9 cellular contexts compared by ENCODE assay signal in genomic region chr22:42688914-42689275, GRCh38. TPM values are rescaled to one million over a fixed set of nuclear protein-coding genes. Genes with fewer than 3 reads are reported as not detected.
DNase-seq lines count a peak whose midpoint lies in the region; FAIRE-seq and TF ChIP-seq lines count a peak whose summit lies in the region.
"Had no signal": no experiment of that assay in that cellular context is flagged by ENCODE, and none has a peak within 500 bp of the region (broad histone marks: within the 10 kb centered on the region; RNA-seq: fewer than 3 reads in every experiment).

No MANE protein-coding gene starts in this region.

- FAIRE-seq in kidney (lab: Jason Lieb, UNC), result no peak

- H3K36me3 ChIP-seq in GM23248 (ENCODE audit: low read depth) (no peaks in the 10 kb centered on the region), ascending aorta (peaks cover 13 to 28% of the 10 kb centered on the region in 2 donors), kidney (ENCODE audit: control insufficient read depth in 1 of 2, insufficient read depth in 2 of 2, low read length in 2 of 2) (peaks cover 0 to 5% of the 10 kb centered on the region in 2 donors), skeletal muscle tissue (ENCODE audit: control insufficient read depth in 3 of 3, insufficient read depth in 3 of 3, low read length in 3 of 3) (peaks cover 8 to 10% (median 10%) of the 10 kb centered on the region in 3 donors)

- H3K9me3 ChIP-seq in GM23248 (ENCODE audit: low read depth) (no peaks in the 10 kb centered on the region), ascending aorta (no peaks in the 10 kb centered on the region), kidney (ENCODE audit: control insufficient read depth in 1 of 2, low read length in 2 of 2) (no peaks in the 10 kb centered on the region), skeletal muscle tissue (ENCODE audit: control insufficient read depth in 3 of 3, low read length in 3 of 3) (no peaks in the 10 kb centered on the region)

- DNase-seq in GM23248, result peak; percentile 15
- DNase-seq in ascending aorta (ENCODE audit: low spot score in 2 of 2), result no peak
- peak; percentile 96 for DNase-seq in kidney
- no peak for DNase-seq in DMS53 treated with DMSO at 0.1 percent for 48 hours (lab: John Stamatoyannopoulos, UW; ENCODE audit: unreplicated experiment)
- DNase-seq in EL, result no peak
- DNase-seq in activated effector memory CD4-positive, alpha-beta T cell treated with anti-CD3 and anti-CD28 coated beads, Interleukin-2, amount 50 U/mL, for 16 hours, result no peak
- no peak for DNase-seq in ecto neural progenitor cell (ENCODE audit: low spot score)

- H3K4me2 ChIP-seq in GM23248 (ENCODE audit: unreplicated experiment), result peak overlapping the region; percentile 62

- TF ChIP-seq CTCF in ascending aorta (IDR thresholded peaks at IDR 0.05) (no peak), kidney (IDR thresholded peaks at IDR 0.05; ENCODE audit: borderline replicate concordance, extremely low read depth, insufficient read depth) (no peak)

- 0 out of 2 replicates have a peak, but pooled peaks cover 5% of the 10 kb centered on the region for H3F3A ChIP-seq in GM23248 (ENCODE audit: insufficient read depth)

- H3K4me3 ChIP-seq in GM23248 (0 out of 2 replicates have a peak overlapping the region, but pooled peaks have one; percentile 17), ascending aorta (no peak overlapping the region), kidney (ENCODE audit: low read length in 2 of 2) (peak overlapping the region in 1 of 2 donors; percentile 38), skeletal muscle tissue (ENCODE audit: low read length in 3 of 3) (peak overlapping the region; percentile 35 to 38 (median 37))

- H3K27me3 ChIP-seq in GM23248 (replicated peaks; ENCODE audit: insufficient read depth) (no peaks in the 10 kb centered on the region), ascending aorta (no peaks in the 10 kb centered on the region), skeletal muscle tissue (ENCODE audit: control insufficient read depth in 3 of 3, insufficient read depth in 3 of 3, low read length in 3 of 3) (no peaks in the 10 kb centered on the region)

- in situ Hi-C loops in GM23248 (cut with MboI), result no loop called here

- H3K79me2 ChIP-seq in GM23248 (ENCODE audit: insufficient read depth), result no peaks in the 10 kb centered on the region

- H3K4me1 ChIP-seq in GM23248 (ENCODE audit: insufficient read depth) (peaks cover 30% of the 10 kb centered on the region), ascending aorta (peaks cover 38 to 52% of the 10 kb centered on the region in 2 donors), kidney (ENCODE audit: control insufficient read depth in 1 of 2, insufficient read depth in 1 of 2, low read depth in 1 of 2, low read length in 2 of 2) (peaks cover 36 to 47% of the 10 kb centered on the region in 2 donors), skeletal muscle tissue (ENCODE audit: control insufficient read depth in 3 of 3, insufficient read depth in 3 of 3, low read length in 3 of 3) (peaks cover 61 to 68% (median 65%) of the 10 kb centered on the region in 3 donors)

- intact Hi-C loops in ascending aorta (cut with DNase I) (loop anchor here (1.0 to 10.0 kb wide), 2 partner anchors 8 to 246 kb away; no protein-coding TSS in a partner anchor), kidney (cut with DNase I) (no loop called here)

- peak overlapping the region; percentile 20 for H2AFZ ChIP-seq in GM23248

- H3K9ac ChIP-seq in GM23248, result peak overlapping the region; percentile 51
- H3K9ac ChIP-seq in kidney (ENCODE audit: low read length in 2 of 2), result peak overlapping the region in 1 of 2 donors; percentile 57
- H3K9ac ChIP-seq in skeletal muscle tissue (ENCODE audit: low read depth in 1 of 3, low read length in 3 of 3), result peak overlapping the region; percentile 79 to 87 (median 82)

- no peaks in the 10 kb centered on the region for H3K9me2 ChIP-seq in GM23248 (ENCODE audit: insufficient read depth)

- no peaks in the 10 kb centered on the region for H4K20me1 ChIP-seq in GM23248 (ENCODE audit: insufficient read depth)

- peak overlapping the region; percentile 67 for H3K27ac ChIP-seq in GM23248
- peak overlapping the region; percentile 93 to 97 for H3K27ac ChIP-seq in ascending aorta
- H3K27ac ChIP-seq in kidney (ENCODE audit: low read depth in 2 of 2, low read length in 2 of 2), result peak overlapping the region; percentile 89 to 97
- H3K27ac ChIP-seq in skeletal muscle tissue (ENCODE audit: low read depth, low read length), result peak overlapping the region; percentile 94

- WGBS in GM23248 (ENCODE audit: low coverage in 1 of 2, low lambda C conversion rate in 2 of 2, missing lambda C conversion rate in 2 of 2), 2 experiments, result 14 to 22% methylated on average over 6 to 8 of the region's 8 CpGs

RNA-seq across cellular contexts. Expression of gene A4GALT, which starts 31.8 kb away (rescaled TPM):
- total RNA-seq in GM23248 (2014; rRNA removed; shearing (Covaris generic)), result 10.9 and 18.6 TPM in 2 replicates
- polyA plus RNA-seq in GM23248 (2016; fragmentation: Nextera tagmentation; extraction: Ambion mirVana) (14.8 and 15.4 TPM in 2 replicates), kidney (ENCODE audit: insufficient read depth, low read depth, low replicate concordance) (76.2 TPM)
- total RNA-seq in ascending aorta (85.1 TPM), kidney (186 TPM), skeletal muscle tissue (18.3 TPM)
- total RNA-seq: SK-MEL-5 had no signal

RNA-seq across cellular contexts. Expression of gene CYB5R3, which starts 39.7 kb away (rescaled TPM):
- total RNA-seq in GM23248 (2014; rRNA removed; shearing (Covaris generic)), result 314 and 378 TPM in 2 replicates
- polyA plus RNA-seq in GM23248 (2016; fragmentation: Nextera tagmentation; extraction: Ambion mirVana), result 907 and 950 TPM in 2 replicates
- 455 TPM for total RNA-seq in ascending aorta
- 426 TPM for total RNA-seq in kidney
- 287 TPM for polyA plus RNA-seq in kidney (ENCODE audit: insufficient read depth, low read depth, low replicate concordance)
- total RNA-seq in skeletal muscle tissue, result 28.7 TPM

RNA-seq across cellular contexts. Expression of gene ATP5MGL, which starts 48.5 kb away (rescaled TPM):
- not detected in 2 replicates for total RNA-seq in GM23248 (2014; rRNA removed; shearing (Covaris generic))
- polyA plus RNA-seq in GM23248 (2016; fragmentation: Nextera tagmentation; extraction: Ambion mirVana), result 0.62 TPM in 1 of 2 replicates, not detected in the other
- total RNA-seq in ascending aorta, result not detected
- total RNA-seq in kidney, result 0.88 TPM
- polyA plus RNA-seq in kidney (ENCODE audit: insufficient read depth, low read depth, low replicate concordance), result not detected
- total RNA-seq in skeletal muscle tissue, result not detected
- total RNA-seq: SK-MEL-5 had no signal

Comparison
In these comparisons a context has a peak if more than half of its experiments do, and no peak if none do; other contexts are left out.
1. DNase-seq: peak in GM23248 (single experiment) and kidney (single experiment); none in ascending aorta (0 of 2), DMS53 treated with DMSO at 0.1 percent for 48 hours (single experiment), EL (single experiment), activated effector memory CD4-positive, alpha-beta T cell treated with anti-CD3 and anti-CD28 coated beads, Interleukin-2, amount 50 U/mL, for 16 hours (single experiment) and ecto neural progenitor cell (single experiment).
2. H3K4me3 ChIP-seq: peak in GM23248 (single experiment) and skeletal muscle tissue (3 of 3); none in ascending aorta (0 of 2).
3. RNA of gene CYB5R3, which starts 39.7 kb away (total RNA-seq): 455 TPM in ascending aorta (single experiment), 426 TPM in kidney (single experiment) and 314 to 378 TPM in GM23248; 28.7 TPM in skeletal muscle tissue (single experiment); every median in the first group is over 10 times any median in the second.
4. Peak in every context shown above with its lines, with median percentiles within 50 percentile points of each other: H3K27ac ChIP-seq.